8 cellular contexts compared by ENCODE assay signal in genomic region chr13:109787135-109787954, GRCh38. TPM values are rescaled to one million over a fixed set of nuclear protein-coding genes. Genes with fewer than 3 reads are reported as not detected.
A peak's percentile ranks its signal among the peaks of the same experiment; 100 is the strongest.
DNase-seq lines count a peak whose midpoint lies in the region; ATAC-seq and TF ChIP-seq lines count a peak whose summit lies in the region.

No MANE protein-coding gene starts in this region.

- H3K9me2 ChIP-seq in Loucy (replicated peaks; ENCODE audit: low read depth, low read length): no peaks in the 10 kb centered on the region

- H3K4me1 Mint-ChIP-seq in CD8-positive, alpha-beta T cell (ENCODE audit: low read depth): peaks cover 23% of the 10 kb centered on the region
- H3K4me1 Mint-ChIP-seq in T-helper 1 cell treated with Interleukin-12 subunit alpha and Interleukin-12 subunit beta and Interleukin-4 antibody, amounts not matched to agents 30 μg/mL and 1 μg/mL, for 36 hours (ENCODE audit: low read depth): peaks cover 12% of the 10 kb centered on the region
- peaks cover 16% of the 10 kb centered on the region for H3K4me1 Mint-ChIP-seq in stimulated activated naive CD8-positive, alpha-beta T cell treated with anti-CD3 and anti-CD28 coated beads, Interleukin-15, amount 100 ng/mL, for 72 hours

- H3K4me3 Mint-ChIP-seq in CD8-positive, alpha-beta T cell: peak overlapping the region; percentile 78
- peak overlapping the region; percentile 84 for H3K4me3 Mint-ChIP-seq in T-helper 1 cell treated with Interleukin-12 subunit alpha and Interleukin-12 subunit beta and Interleukin-4 antibody, amounts not matched to agents 30 μg/mL and 1 μg/mL, for 36 hours
- H3K4me3 Mint-ChIP-seq in stimulated activated naive CD8-positive, alpha-beta T cell treated with anti-CD3 and anti-CD28 coated beads, Interleukin-15, amount 100 ng/mL, for 72 hours: peak overlapping the region; percentile 85 to 86

- TF ChIP-seq CTCF in CD8-positive, alpha-beta T cell (IDR thresholded peaks at IDR 0.05): no peak
- TF ChIP-seq CTCF in Loucy (conservative IDR thresholded peaks at IDR 0.05; ENCODE audit: low read length) (no peak), choroid plexus epithelial cell (conservative IDR thresholded peaks at IDR 0.05; ENCODE audit: low read depth, low read length) (no peak)

- CTCF ChIA-PET in CD8-positive, alpha-beta T cell (lab: Charles Lee): interaction anchor here (0.6 kb wide), 1 partner anchor 22 kb away, joined by 3 read pairs; no protein-coding TSS in a partner anchor

- peak overlapping the region; percentile 86 for H3K9ac ChIP-seq in Loucy (ENCODE audit: low read depth, low read length, poor library complexity, severe bottlenecking)

- H3F3A ChIP-seq in Loucy (ENCODE audit: low read depth): no peaks in the 10 kb centered on the region

- peak overlapping the region; percentile 76 for H3K4me3 ChIP-seq in CD8-positive, alpha-beta T cell (ENCODE audit: low read depth, low read length)
- H3K4me3 ChIP-seq in Loucy (ENCODE audit: low read length, poor library complexity, severe bottlenecking) (peak overlapping the region; percentile 80), choroid plexus epithelial cell (ENCODE audit: low read depth, low read length) (peak overlapping the region; percentile 73)

- intact Hi-C loops in CD8-positive, alpha-beta T cell (cut with DNase I, micrococcal nuclease): loop anchor here (2.0 to 10.0 kb wide), 5 partner anchors 925 to 1571 kb away; partner anchors contain the start of genes ING1 (in 2 of the 2), ABHD13 (in 1 of the 2), ANKRD10 (in 1 of the 2) and LIG4 (in 1 of the 2)

- H3K9me3 ChIP-seq in CD8-positive, alpha-beta T cell (ENCODE audit: low read length): no peaks in the 10 kb centered on the region
- no peaks in the 10 kb centered on the region for H3K9me3 ChIP-seq in Loucy (ENCODE audit: insufficient read depth, low read depth, low read length)

- ATAC-seq in CD8-positive, alpha-beta T cell: no peak
- ATAC-seq in GM21423 (IDR thresholded peaks at IDR 0.05; ENCODE audit: unreplicated experiment) (peak; percentile 3), left lobe of liver (peak; percentile 13)
- ATAC-seq in stimulated activated naive CD8-positive, alpha-beta T cell treated with anti-CD3 and anti-CD28 coated beads, Interleukin-15, amount 100 ng/mL, for 72 hours: peak; percentile 0

- H3K4me2 ChIP-seq in Loucy (ENCODE audit: low read depth, low read length, poor library complexity, severe bottlenecking): peak overlapping the region; percentile 85

- H3K27me3 ChIP-seq in CD8-positive, alpha-beta T cell (ENCODE audit: insufficient read depth, low read length): no peaks in the 10 kb centered on the region
- H3K27me3 ChIP-seq in Loucy (ENCODE audit: insufficient read depth, low read length, poor library complexity, severe bottlenecking): no peaks in the 10 kb centered on the region

- H3K36me3 ChIP-seq in CD8-positive, alpha-beta T cell (ENCODE audit: insufficient read depth, low read length): no peaks in the 10 kb centered on the region
- no peaks in the 10 kb centered on the region for H3K36me3 ChIP-seq in Loucy (ENCODE audit: insufficient read depth, low read length)

- H3K27ac Mint-ChIP-seq in CD8-positive, alpha-beta T cell: peak overlapping the region; percentile 85
- peak overlapping the region; percentile 63 for H3K27ac Mint-ChIP-seq in T-helper 1 cell treated with Interleukin-12 subunit alpha and Interleukin-12 subunit beta and Interleukin-4 antibody, amounts not matched to agents 30 μg/mL and 1 μg/mL, for 36 hours
- peak overlapping the region; percentile 61 to 91 for H3K27ac Mint-ChIP-seq in stimulated activated naive CD8-positive, alpha-beta T cell treated with anti-CD3 and anti-CD28 coated beads, Interleukin-15, amount 100 ng/mL, for 72 hours

- POLR2A ChIA-PET in CD8-positive, alpha-beta T cell (lab: Charles Lee): interaction anchor here (0.6 kb wide), 3 partner anchors 304 to 1397 kb away, joined by 3 to 5 read pairs (median 4); no protein-coding TSS in a partner anchor

- H3K9me3 Mint-ChIP-seq in CD8-positive, alpha-beta T cell: no peaks in the 10 kb centered on the region
- H3K9me3 Mint-ChIP-seq in T-helper 1 cell treated with Interleukin-12 subunit alpha and Interleukin-12 subunit beta and Interleukin-4 antibody, amounts not matched to agents 30 μg/mL and 1 μg/mL, for 36 hours: no peaks in the 10 kb centered on the region
- no peaks in the 10 kb centered on the region for H3K9me3 Mint-ChIP-seq in stimulated activated naive CD8-positive, alpha-beta T cell treated with anti-CD3 and anti-CD28 coated beads, Interleukin-15, amount 100 ng/mL, for 72 hours

- no peaks in the 10 kb centered on the region for H3K27me3 Mint-ChIP-seq in CD8-positive, alpha-beta T cell (ENCODE audit: low read depth)
- H3K27me3 Mint-ChIP-seq in T-helper 1 cell treated with Interleukin-12 subunit alpha and Interleukin-12 subunit beta and Interleukin-4 antibody, amounts not matched to agents 30 μg/mL and 1 μg/mL, for 36 hours (ENCODE audit: low read depth): peaks cover 38% of the 10 kb centered on the region
- H3K27me3 Mint-ChIP-seq in stimulated activated naive CD8-positive, alpha-beta T cell treated with anti-CD3 and anti-CD28 coated beads, Interleukin-15, amount 100 ng/mL, for 72 hours: peaks cover 27% of the 10 kb centered on the region

- peak in 4 of 7 experiments; percentile 35 to 65 (median 46) for DNase-seq in CD8-positive, alpha-beta T cell
- peak; percentile 61 for DNase-seq in choroid plexus epithelial cell (ENCODE audit: low read depth)
- no peak for DNase-seq in left lobe of liver (ENCODE audit: low spot score)
- peak; percentile 21 to 29 for DNase-seq in stimulated activated naive CD8-positive, alpha-beta T cell treated with anti-CD3 and anti-CD28 coated beads, Interleukin-15, amount 100 ng/mL, for 72 hours
- no peak for DNase-seq in middle frontal gyrus (ENCODE audit: extremely low spot score, low spot score)

- H3K79me2 ChIP-seq in Loucy (ENCODE audit: insufficient read depth, low read length): no peaks in the 10 kb centered on the region

- H4K20me1 ChIP-seq in Loucy (ENCODE audit: insufficient read depth, low read length, poor library complexity, severe bottlenecking): no peaks in the 10 kb centered on the region

- peaks cover 9% of the 10 kb centered on the region for H3K4me1 ChIP-seq in CD8-positive, alpha-beta T cell (ENCODE audit: insufficient read depth, low read length)
- H3K4me1 ChIP-seq in Loucy (ENCODE audit: insufficient read depth, low read length, poor library complexity, severe bottlenecking): peaks cover 15% of the 10 kb centered on the region

- H3K36me3 Mint-ChIP-seq in CD8-positive, alpha-beta T cell: peaks cover 2% of the 10 kb centered on the region
- H3K36me3 Mint-ChIP-seq in T-helper 1 cell treated with Interleukin-12 subunit alpha and Interleukin-12 subunit beta and Interleukin-4 antibody, amounts not matched to agents 30 μg/mL and 1 μg/mL, for 36 hours (ENCODE audit: low read depth): no peaks in the 10 kb centered on the region

- peak overlapping the region; percentile 91 for H2AFZ ChIP-seq in Loucy (ENCODE audit: low read length)

- peak overlapping the region; percentile 48 for H3K27ac ChIP-seq in CD8-positive, alpha-beta T cell (ENCODE audit: low read depth, low read length)

RNA-seq across cellular contexts. Expression of gene IRS2, which starts 1.0 kb away (rescaled TPM):
- total RNA-seq in CD8-positive, alpha-beta T cell: 100 to 1,000 TPM; 197 to 201 TPM
- total RNA-seq in left lobe of liver: 13.1 TPM

Comparison
In these comparisons a context has a peak if more than half of its experiments do, and no peak if none do; other contexts are left out.
1. DNase-seq: peak in CD8-positive, alpha-beta T cell (4 of 7), choroid plexus epithelial cell (single experiment) and stimulated activated naive CD8-positive, alpha-beta T cell treated with anti-CD3 and anti-CD28 coated beads, Interleukin-15, amount 100 ng/mL, for 72 hours (2 of 2); none in left lobe of liver (single experiment) and middle frontal gyrus (single experiment).
2. RNA of gene IRS2, which starts 1.0 kb away (total RNA-seq): 197 to 201 TPM in CD8-positive, alpha-beta T cell; 13.1 TPM in left lobe of liver (single experiment); every median in the first group is over 10 times any median in the second.
3. Peak in every context shown above with its lines, with median percentiles within 50 percentile points of each other: H3K4me3 ChIP-seq, H3K27ac Mint-ChIP-seq and H3K4me3 Mint-ChIP-seq.